ENCODE assay signal across 1 cellular context in the genomic region with DNA sequence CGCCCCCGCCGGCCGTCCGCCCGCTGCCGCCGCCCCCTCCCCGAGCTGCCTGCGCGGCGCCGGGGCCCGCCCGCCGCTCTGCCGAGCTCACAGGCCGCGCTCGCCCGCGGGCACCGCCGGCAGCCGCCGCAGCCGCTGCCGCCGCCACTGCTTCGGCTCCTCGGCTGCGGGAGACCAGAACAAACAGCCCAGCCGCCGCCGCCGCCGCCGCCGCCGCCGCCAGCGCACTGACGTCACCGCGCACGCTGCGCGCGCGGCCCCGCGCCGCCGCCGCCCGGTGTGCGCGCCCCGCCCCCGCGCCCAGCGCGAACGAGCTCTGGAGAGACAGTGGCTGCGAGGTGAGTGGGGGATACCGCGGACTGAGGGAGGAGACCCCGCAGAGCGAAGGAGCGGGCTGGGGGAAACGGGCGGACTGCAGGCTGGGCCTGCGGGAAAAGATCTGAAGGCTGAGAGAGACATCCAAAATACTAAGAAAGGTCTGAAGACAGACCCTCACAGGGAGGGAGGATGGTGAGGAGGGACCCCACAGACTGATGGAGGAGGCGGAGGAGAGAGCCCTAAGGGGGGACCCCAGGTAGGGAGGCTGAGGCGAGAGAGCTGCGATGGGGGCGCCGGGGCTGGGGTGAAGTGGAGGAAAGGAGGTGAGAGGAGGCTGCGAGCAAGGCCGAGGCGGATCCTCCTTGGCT.
TF ChIP-seq lines count a peak whose summit lies in the region.

A gene (minus strand): TSS at position 229 of the 686 bp plus-strand sequence. CDS start 59,440 bp downstream, outside the sequence.

TF ChIP-seq in HepG2, 621 proteins besides CTCF, POLR2A, EP300 and RAD21 (continued from another document and continues in another):
- TF ChIP-seq, protein P1, sequence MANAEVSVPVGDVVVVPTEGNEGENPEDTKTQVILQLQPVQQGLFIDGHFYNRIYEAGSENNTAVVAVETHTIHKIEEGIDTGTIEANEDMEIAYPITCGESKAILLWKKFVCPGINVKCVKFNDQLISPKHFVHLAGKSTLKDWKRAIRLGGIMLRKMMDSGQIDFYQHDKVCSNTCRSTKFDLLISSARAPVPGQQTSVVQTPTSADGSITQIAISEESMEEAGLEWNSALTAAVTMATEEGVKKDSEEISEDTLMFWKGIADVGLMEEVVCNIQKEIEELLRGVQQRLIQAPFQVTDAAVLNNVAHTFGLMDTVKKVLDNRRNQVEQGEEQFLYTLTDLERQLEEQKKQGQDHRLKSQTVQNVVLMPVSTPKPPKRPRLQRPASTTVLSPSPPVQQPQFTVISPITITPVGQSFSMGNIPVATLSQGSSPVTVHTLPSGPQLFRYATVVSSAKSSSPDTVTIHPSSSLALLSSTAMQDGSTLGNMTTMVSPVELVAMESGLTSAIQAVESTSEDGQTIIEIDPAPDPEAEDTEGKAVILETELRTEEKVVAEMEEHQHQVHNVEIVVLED (CRISPR knock-in tag; IDR thresholded peaks at IDR 0.05; ENCODE audit: borderline replicate concordance), result peak; percentile 81
- TF ChIP-seq ZNF891 (CRISPR knock-in tag; IDR thresholded peaks at IDR 0.05), result no peak
- TF ChIP-seq, protein P2, sequence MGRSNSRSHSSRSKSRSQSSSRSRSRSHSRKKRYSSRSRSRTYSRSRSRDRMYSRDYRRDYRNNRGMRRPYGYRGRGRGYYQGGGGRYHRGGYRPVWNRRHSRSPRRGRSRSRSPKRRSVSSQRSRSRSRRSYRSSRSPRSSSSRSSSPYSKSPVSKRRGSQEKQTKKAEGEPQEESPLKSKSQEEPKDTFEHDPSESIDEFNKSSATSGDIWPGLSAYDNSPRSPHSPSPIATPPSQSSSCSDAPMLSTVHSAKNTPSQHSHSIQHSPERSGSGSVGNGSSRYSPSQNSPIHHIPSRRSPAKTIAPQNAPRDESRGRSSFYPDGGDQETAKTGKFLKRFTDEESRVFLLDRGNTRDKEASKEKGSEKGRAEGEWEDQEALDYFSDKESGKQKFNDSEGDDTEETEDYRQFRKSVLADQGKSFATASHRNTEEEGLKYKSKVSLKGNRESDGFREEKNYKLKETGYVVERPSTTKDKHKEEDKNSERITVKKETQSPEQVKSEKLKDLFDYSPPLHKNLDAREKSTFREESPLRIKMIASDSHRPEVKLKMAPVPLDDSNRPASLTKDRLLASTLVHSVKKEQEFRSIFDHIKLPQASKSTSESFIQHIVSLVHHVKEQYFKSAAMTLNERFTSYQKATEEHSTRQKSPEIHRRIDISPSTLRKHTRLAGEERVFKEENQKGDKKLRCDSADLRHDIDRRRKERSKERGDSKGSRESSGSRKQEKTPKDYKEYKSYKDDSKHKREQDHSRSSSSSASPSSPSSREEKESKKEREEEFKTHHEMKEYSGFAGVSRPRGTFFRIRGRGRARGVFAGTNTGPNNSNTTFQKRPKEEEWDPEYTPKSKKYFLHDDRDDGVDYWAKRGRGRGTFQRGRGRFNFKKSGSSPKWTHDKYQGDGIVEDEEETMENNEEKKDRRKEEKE (IDR thresholded peaks at IDR 0.05), result no peak
- TF ChIP-seq, protein P3, sequence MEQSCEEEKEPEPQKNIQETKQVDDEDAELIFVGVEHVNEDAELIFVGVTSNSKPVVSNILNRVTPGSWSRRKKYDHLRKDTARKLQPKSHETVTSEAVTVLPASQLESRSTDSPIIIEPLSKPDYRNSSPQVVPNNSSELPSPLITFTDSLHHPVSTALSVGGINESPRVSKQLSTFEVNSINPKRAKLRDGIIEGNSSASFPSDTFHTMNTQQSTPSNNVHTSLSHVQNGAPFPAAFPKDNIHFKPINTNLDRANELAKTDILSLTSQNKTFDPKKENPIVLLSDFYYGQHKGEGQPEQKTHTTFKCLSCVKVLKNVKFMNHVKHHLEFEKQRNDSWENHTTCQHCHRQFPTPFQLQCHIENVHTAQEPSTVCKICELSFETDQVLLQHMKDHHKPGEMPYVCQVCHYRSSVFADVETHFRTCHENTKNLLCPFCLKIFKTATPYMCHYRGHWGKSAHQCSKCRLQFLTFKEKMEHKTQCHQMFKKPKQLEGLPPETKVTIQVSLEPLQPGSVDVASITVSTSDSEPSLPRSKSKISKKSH (CRISPR knock-in tag; IDR thresholded peaks at IDR 0.05; ENCODE audit: borderline replicate concordance), result no peak
- no peak for TF ChIP-seq CHCHD3 (CRISPR knock-in tag; IDR thresholded peaks at IDR 0.05)
- TF ChIP-seq, protein P4, sequence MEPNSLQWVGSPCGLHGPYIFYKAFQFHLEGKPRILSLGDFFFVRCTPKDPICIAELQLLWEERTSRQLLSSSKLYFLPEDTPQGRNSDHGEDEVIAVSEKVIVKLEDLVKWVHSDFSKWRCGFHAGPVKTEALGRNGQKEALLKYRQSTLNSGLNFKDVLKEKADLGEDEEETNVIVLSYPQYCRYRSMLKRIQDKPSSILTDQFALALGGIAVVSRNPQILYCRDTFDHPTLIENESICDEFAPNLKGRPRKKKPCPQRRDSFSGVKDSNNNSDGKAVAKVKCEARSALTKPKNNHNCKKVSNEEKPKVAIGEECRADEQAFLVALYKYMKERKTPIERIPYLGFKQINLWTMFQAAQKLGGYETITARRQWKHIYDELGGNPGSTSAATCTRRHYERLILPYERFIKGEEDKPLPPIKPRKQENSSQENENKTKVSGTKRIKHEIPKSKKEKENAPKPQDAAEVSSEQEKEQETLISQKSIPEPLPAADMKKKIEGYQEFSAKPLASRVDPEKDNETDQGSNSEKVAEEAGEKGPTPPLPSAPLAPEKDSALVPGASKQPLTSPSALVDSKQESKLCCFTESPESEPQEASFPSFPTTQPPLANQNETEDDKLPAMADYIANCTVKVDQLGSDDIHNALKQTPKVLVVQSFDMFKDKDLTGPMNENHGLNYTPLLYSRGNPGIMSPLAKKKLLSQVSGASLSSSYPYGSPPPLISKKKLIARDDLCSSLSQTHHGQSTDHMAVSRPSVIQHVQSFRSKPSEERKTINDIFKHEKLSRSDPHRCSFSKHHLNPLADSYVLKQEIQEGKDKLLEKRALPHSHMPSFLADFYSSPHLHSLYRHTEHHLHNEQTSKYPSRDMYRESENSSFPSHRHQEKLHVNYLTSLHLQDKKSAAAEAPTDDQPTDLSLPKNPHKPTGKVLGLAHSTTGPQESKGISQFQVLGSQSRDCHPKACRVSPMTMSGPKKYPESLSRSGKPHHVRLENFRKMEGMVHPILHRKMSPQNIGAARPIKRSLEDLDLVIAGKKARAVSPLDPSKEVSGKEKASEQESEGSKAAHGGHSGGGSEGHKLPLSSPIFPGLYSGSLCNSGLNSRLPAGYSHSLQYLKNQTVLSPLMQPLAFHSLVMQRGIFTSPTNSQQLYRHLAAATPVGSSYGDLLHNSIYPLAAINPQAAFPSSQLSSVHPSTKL (CRISPR knock-in tag; IDR thresholded peaks at IDR 0.05), result 0 out of 2 replicates have a peak, but pooled peaks have one; percentile 12
- TF ChIP-seq, protein P5, sequence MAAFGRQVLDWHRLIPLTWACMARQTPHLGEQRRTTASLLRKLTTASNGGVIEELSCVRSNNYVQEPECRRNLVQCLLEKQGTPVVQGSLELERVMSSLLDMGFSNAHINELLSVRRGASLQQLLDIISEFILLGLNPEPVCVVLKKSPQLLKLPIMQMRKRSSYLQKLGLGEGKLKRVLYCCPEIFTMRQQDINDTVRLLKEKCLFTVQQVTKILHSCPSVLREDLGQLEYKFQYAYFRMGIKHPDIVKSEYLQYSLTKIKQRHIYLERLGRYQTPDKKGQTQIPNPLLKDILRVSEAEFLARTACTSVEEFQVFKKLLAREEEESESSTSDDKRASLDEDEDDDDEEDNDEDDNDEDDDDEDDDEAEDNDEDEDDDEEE (CRISPR knock-in tag; IDR thresholded peaks at IDR 0.05), result no peak
- TF ChIP-seq ZNF441 (CRISPR knock-in tag; IDR thresholded peaks at IDR 0.05; ENCODE audit: borderline replicate concordance), result no peak
- no peak for TF ChIP-seq SNAI1 (CRISPR knock-in tag; IDR thresholded peaks at IDR 0.05; ENCODE audit: borderline replicate concordance)
- TF ChIP-seq, protein P6, sequence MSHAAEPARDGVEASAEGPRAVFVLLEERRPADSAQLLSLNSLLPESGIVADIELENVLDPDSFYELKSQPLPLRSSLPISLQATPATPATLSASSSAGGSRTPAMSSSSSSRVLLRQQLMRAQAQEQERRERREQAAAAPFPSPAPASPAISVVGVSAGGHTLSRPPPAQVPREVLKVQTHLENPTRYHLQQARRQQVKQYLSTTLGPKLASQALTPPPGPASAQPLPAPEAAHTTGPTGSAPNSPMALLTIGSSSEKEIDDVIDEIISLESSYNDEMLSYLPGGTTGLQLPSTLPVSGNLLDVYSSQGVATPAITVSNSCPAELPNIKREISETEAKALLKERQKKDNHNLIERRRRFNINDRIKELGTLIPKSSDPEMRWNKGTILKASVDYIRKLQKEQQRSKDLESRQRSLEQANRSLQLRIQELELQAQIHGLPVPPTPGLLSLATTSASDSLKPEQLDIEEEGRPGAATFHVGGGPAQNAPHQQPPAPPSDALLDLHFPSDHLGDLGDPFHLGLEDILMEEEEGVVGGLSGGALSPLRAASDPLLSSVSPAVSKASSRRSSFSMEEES (CRISPR knock-in tag; IDR thresholded peaks at IDR 0.05), result no peak
- no peak for TF ChIP-seq IKZF4 (CRISPR knock-in tag; IDR thresholded peaks at IDR 0.05; ENCODE audit: borderline replicate concordance, low read depth, not compliant biosample characterization)
- TF ChIP-seq TCF7 (IDR thresholded peaks at IDR 0.05; ENCODE audit: low read depth), result no peak
- no peak for TF ChIP-seq HNRNPLL (IDR thresholded peaks at IDR 0.05; ENCODE audit: low read depth, low read length, poor library complexity, severe bottlenecking)
- TF ChIP-seq NFIC (IDR thresholded peaks at IDR 0.05; ENCODE audit: low read length), result no peak
- no peak for TF ChIP-seq ZNF616 (CRISPR knock-in tag; IDR thresholded peaks at IDR 0.05; ENCODE audit: low read depth)
- TF ChIP-seq, protein P7, sequence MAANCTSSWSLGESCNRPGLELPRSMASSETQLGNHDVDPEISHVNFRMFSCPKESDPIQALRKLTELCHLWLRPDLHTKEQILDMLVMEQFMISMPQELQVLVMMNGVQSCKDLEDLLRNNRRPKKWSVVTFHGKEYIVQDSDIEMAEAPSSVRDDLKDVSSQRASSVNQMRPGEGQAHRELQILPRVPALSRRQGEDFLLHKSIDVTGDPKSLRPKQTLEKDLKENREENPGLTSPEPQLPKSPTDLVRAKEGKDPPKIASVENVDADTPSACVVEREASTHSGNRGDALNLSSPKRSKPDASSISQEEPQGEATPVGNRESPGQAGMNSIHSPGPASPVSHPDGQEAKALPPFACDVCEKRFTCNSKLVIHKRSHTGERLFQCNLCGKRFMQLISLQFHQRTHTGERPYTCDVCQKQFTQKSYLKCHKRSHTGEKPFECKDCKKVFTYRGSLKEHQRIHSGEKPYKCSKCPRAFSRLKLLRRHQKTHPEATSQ (CRISPR knock-in tag; IDR thresholded peaks at IDR 0.05; ENCODE audit: borderline replicate concordance), result no peak
- TF ChIP-seq MAZ (IDR thresholded peaks at IDR 0.05; ENCODE audit: borderline replicate concordance, low read depth, low read length), result no peak; the same call in 1 of the 2 replicates
- TF ChIP-seq MAZ (CRISPR knock-in tag; IDR thresholded peaks at IDR 0.05; ENCODE audit: low read depth), result no peak; the same call in none of the 2 replicates
- TF ChIP-seq RORA (CRISPR knock-in tag; IDR thresholded peaks at IDR 0.05), result no peak
- TF ChIP-seq SAP130 (CRISPR knock-in tag; IDR thresholded peaks at IDR 0.05; ENCODE audit: low read depth), result peak; percentile 31; the same call in 1 of the 2 replicates
- TF ChIP-seq ZFP62 (CRISPR knock-in tag; IDR thresholded peaks at IDR 0.05), result no peak
- TF ChIP-seq PAWR (CRISPR knock-in tag; IDR thresholded peaks at IDR 0.05; ENCODE audit: borderline replicate concordance), result no peak
- TF ChIP-seq HNF4G (IDR thresholded peaks at IDR 0.05; ENCODE audit: borderline replicate concordance, low read depth, low read length), result no peak
- TF ChIP-seq HNF4G (CRISPR knock-in tag; IDR thresholded peaks at IDR 0.05; ENCODE audit: borderline replicate concordance, low read depth), result no peak
- TF ChIP-seq, protein P8, sequence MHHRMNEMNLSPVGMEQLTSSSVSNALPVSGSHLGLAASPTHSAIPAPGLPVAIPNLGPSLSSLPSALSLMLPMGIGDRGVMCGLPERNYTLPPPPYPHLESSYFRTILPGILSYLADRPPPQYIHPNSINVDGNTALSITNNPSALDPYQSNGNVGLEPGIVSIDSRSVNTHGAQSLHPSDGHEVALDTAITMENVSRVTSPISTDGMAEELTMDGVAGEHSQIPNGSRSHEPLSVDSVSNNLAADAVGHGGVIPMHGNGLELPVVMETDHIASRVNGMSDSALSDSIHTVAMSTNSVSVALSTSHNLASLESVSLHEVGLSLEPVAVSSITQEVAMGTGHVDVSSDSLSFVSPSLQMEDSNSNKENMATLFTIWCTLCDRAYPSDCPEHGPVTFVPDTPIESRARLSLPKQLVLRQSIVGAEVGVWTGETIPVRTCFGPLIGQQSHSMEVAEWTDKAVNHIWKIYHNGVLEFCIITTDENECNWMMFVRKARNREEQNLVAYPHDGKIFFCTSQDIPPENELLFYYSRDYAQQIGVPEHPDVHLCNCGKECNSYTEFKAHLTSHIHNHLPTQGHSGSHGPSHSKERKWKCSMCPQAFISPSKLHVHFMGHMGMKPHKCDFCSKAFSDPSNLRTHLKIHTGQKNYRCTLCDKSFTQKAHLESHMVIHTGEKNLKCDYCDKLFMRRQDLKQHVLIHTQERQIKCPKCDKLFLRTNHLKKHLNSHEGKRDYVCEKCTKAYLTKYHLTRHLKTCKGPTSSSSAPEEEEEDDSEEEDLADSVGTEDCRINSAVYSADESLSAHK (CRISPR knock-in tag; IDR thresholded peaks at IDR 0.05; ENCODE audit: borderline replicate concordance), result no peak
- 0 out of 2 replicates have a peak, but pooled peaks have one; percentile 26 for TF ChIP-seq HOXA5 (CRISPR knock-in tag; IDR thresholded peaks at IDR 0.05)
- TF ChIP-seq HMGA1 (CRISPR knock-in tag; conservative IDR thresholded peaks at IDR 0.05), result no peak
- TF ChIP-seq SP5 (CRISPR knock-in tag; IDR thresholded peaks at IDR 0.05; ENCODE audit: borderline replicate concordance, low read depth), result 0 out of 2 replicates have a peak, but pooled peaks have one; percentile 8
- TF ChIP-seq ZSCAN31 (CRISPR knock-in tag; IDR thresholded peaks at IDR 0.05; ENCODE audit: low read depth), result no peak
- no peak for TF ChIP-seq FOXC1 (CRISPR knock-in tag; IDR thresholded peaks at IDR 0.05; ENCODE audit: borderline replicate concordance)
- TF ChIP-seq ZNF547 (CRISPR knock-in tag; IDR thresholded peaks at IDR 0.05), result no peak
- no peak for TF ChIP-seq CBX2 (IDR thresholded peaks at IDR 0.05; ENCODE audit: low read depth, low read length)
- no peak for TF ChIP-seq CBX2 (CRISPR knock-in tag; IDR thresholded peaks at IDR 0.05; ENCODE audit: low read depth)
- no peak for TF ChIP-seq ZNF629 (CRISPR knock-in tag; conservative IDR thresholded peaks at IDR 0.05)
- TF ChIP-seq, protein P9, sequence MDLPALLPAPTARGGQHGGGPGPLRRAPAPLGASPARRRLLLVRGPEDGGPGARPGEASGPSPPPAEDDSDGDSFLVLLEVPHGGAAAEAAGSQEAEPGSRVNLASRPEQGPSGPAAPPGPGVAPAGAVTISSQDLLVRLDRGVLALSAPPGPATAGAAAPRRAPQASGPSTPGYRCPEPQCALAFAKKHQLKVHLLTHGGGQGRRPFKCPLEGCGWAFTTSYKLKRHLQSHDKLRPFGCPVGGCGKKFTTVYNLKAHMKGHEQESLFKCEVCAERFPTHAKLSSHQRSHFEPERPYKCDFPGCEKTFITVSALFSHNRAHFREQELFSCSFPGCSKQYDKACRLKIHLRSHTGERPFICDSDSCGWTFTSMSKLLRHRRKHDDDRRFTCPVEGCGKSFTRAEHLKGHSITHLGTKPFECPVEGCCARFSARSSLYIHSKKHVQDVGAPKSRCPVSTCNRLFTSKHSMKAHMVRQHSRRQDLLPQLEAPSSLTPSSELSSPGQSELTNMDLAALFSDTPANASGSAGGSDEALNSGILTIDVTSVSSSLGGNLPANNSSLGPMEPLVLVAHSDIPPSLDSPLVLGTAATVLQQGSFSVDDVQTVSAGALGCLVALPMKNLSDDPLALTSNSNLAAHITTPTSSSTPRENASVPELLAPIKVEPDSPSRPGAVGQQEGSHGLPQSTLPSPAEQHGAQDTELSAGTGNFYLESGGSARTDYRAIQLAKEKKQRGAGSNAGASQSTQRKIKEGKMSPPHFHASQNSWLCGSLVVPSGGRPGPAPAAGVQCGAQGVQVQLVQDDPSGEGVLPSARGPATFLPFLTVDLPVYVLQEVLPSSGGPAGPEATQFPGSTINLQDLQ (CRISPR knock-in tag; IDR thresholded peaks at IDR 0.05), result no peak
